In genomic region chr6:20212392-20213111, GRCh38 we compare ENCODE assay signal across 8 cellular contexts. TPM values are rescaled to one million over a fixed set of nuclear protein-coding genes. Genes with fewer than 3 reads are reported as not detected.
DNase-seq lines count a peak whose midpoint lies in the region; ATAC-seq and TF ChIP-seq lines count a peak whose summit lies in the region.

TSS of gene MBOAT1 (minus strand) at chr6:20212469. CDS start at chr6:20212234, 235 bp downstream.

- H3K4me3 ChIP-seq in BJ (ENCODE audit: low read depth, low read length) (peak within 1 kb of the TSS; percentile 97), dorsolateral prefrontal cortex (peak within 1 kb of the TSS; percentile 53 to 83 (median 69)), lower lobe of right lung (peak within 1 kb of the TSS; percentile 83)

- peaks cover 35% of the 10 kb centered on the region for H3K4me1 ChIP-seq in lower lobe of right lung

- TF ChIP-seq CTCF in BJ (IDR thresholded peaks at IDR 0.05; ENCODE audit: insufficient read depth, low read depth, low read length) (peak; percentile 34), dorsolateral prefrontal cortex (IDR thresholded peaks at IDR 0.05 in 54 of 56, conservative IDR thresholded peaks at IDR 0.05 in 2 of 56; ENCODE audit: low read depth in 1 of 56, partially characterized antibody in 56 of 56) (peak in 37 of 56 donors; percentile 2 to 54 (median 23)), lower lobe of right lung (IDR thresholded peaks at IDR 0.05) (peak; percentile 37)

- peak; percentile 76 for ATAC-seq in HG03378 (IDR thresholded peaks at IDR 0.05; ENCODE audit: unreplicated experiment)
- ATAC-seq in lower lobe of right lung, result peak; percentile 98

- DNase-seq in BJ (ENCODE audit: low read depth) (peak; percentile 68), NCI-H510A treated with DMSO at 0.1 percent for 48 hours (lab: John Stamatoyannopoulos, UW) (peak; percentile 90), dorsolateral prefrontal cortex (peak; percentile 14 to 84 (median 52)), lower lobe of right lung (peak; percentile 94)
- DNase-seq in activated CD4-positive, alpha-beta T cell treated with anti-CD3 and anti-CD28 coated beads, Interleukin-2, amount 50 U/mL, for 1 hour, result peak; percentile 56
- DNase-seq in stimulated activated CD4-positive, alpha-beta T cell treated with anti-CD3 and anti-CD28 coated beads, TNF-alpha, amount 100 ng/mL, for 1 hour (ENCODE audit: low read depth in 3 of 3, low spot score in 1 of 3), result peak; percentile 9 to 30 (median 15)

- H3K9me3 ChIP-seq in lower lobe of right lung, result no peaks in the 10 kb centered on the region

- H3K27ac ChIP-seq in dorsolateral prefrontal cortex, result peak within 1 kb of the TSS in 51 of 59 donors; percentile 8 to 82 (median 60)
- H3K27ac ChIP-seq in lower lobe of right lung, result peak within 1 kb of the TSS; percentile 89

- CTCF ChIA-PET in BJ (lab: Yijun Ruan, JAX), result interaction anchor here (1.2 to 2.8 kb wide), 4 partner anchors 32 to 1616 kb away, joined by 3 to 11 read pairs (median 4); no protein-coding TSS in a partner anchor

- H3K36me3 ChIP-seq in BJ (ENCODE audit: control insufficient read depth, insufficient read depth, low read length) (no peaks in the 10 kb centered on the region), lower lobe of right lung (no peaks in the 10 kb centered on the region)

- no peaks in the 10 kb centered on the region for H3K27me3 ChIP-seq in BJ (ENCODE audit: control insufficient read depth, insufficient read depth, low read length)
- H3K27me3 ChIP-seq in dorsolateral prefrontal cortex, result no peaks in the 10 kb centered on the region
- no peaks in the 10 kb centered on the region for H3K27me3 ChIP-seq in lower lobe of right lung (ENCODE audit: low read depth)

- TF ChIP-seq POLR2A in GM19193 (IDR thresholded peaks at IDR 0.05; ENCODE audit: extremely low read depth, insufficient read depth, insufficient read length), result peak; percentile 78

- intact Hi-C loops in dorsolateral prefrontal cortex (cut with DNase I), result loop anchor here (5.0 to 10.0 kb wide), 2 partner anchors 115 to 118 kb away; no protein-coding TSS in a partner anchor
- intact Hi-C loops in lower lobe of right lung (cut with DNase I), result no loop called here

- POLR2A ChIA-PET in BJ (lab: Charles Lee), result no interaction called here

RNA-seq across cellular contexts. Expression of gene MBOAT1, which starts in this region (rescaled TPM):
- polyA plus RNA-seq in BJ (2011; rRNA removed), result 2.7 and 3.0 TPM in 2 replicates
- 5.2 and 7.4 TPM in 2 replicates for polyA minus RNA-seq in BJ (2011; rRNA and poly(A)+ RNA removed)
- total RNA-seq in dorsolateral prefrontal cortex, result 10 to 100 TPM in 1 of 120 experiments, 1 to 10 TPM in 84, under 1 TPM in 35; 0.27 to 10.5 (median 1.4) TPM
- total RNA-seq in lower lobe of right lung, result 13.1 TPM

Comparison
In these comparisons a context has a peak if more than half of its experiments do, and no peak if none do; other contexts are left out.
1. Peak in every context shown above with its lines: DNase-seq, ATAC-seq, H3K4me3 ChIP-seq and H3K27ac ChIP-seq.
2. DNase-seq: peak in every context shown above with its lines; median percentile 94 in lower lobe of right lung; 90 in NCI-H510A treated with DMSO at 0.1 percent for 48 hours; 68 in BJ; 56 in activated CD4-positive, alpha-beta T cell treated with anti-CD3 and anti-CD28 coated beads, Interleukin-2, amount 50 U/mL, for 1 hour; 52 in dorsolateral prefrontal cortex; 15 in stimulated activated CD4-positive, alpha-beta T cell treated with anti-CD3 and anti-CD28 coated beads, TNF-alpha, amount 100 ng/mL, for 1 hour.